ENCODE assay signal across 25 cellular contexts in the genomic region with DNA sequence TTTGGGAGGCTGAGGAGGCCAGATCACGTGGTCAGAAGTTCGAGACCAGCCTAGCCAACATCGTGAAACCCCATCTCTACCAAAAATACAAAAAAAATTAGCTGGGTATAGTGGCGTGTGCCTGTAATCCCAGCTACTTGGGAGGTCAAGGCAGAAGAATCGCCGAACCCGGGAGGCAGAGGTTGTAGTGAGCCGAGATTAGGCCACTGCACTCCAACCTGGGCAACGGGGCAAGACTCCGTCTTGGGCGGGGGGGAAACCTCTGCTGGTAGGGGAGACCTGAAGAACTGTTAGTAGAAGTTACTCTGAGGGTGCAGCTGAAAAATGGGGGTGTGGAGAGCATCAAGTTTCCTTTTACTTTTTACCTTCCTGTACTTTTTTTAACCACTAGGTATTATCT. TPM values are rescaled to one million over a fixed set of nuclear protein-coding genes. Genes with fewer than 3 reads are reported as not detected.
"Had no signal": no experiment of that assay in that cellular context is flagged by ENCODE, and none has a peak within 500 bp of the region (broad histone marks: within the 10 kb centered on the region; RNA-seq: fewer than 3 reads in every experiment).

No MANE protein-coding gene starts in this region.

- H3K9me3 ChIP-seq: esophagus muscularis mucosa, heart right ventricle, tibial nerve, vagina had no signal

- H3K36me3 ChIP-seq: esophagus muscularis mucosa, heart right ventricle, tibial nerve, vagina had no signal

- H3K4me3 Mint-ChIP-seq: activated CD8-positive, alpha-beta memory T cell treated with anti-CD3 and anti-CD28 coated beads, Interleukin-2, amount 10 ng/mL, durations not matched to agents 7 days and 5 days had no signal

- H3K27ac Mint-ChIP-seq: activated CD4-positive, alpha-beta memory T cell treated with anti-CD3 and anti-CD28 coated beads, Interleukin-2, amount 10 ng/mL, durations not matched to agents 7 days and 5 days; activated CD8-positive, alpha-beta memory T cell treated with anti-CD3 and anti-CD28 coated beads, Interleukin-2, amount 10 ng/mL, durations not matched to agents 7 days and 5 days; activated naive CD8-positive, alpha-beta T cell treated with anti-CD3 and anti-CD28 coated beads, Interleukin-2, amount 10 ng/mL, durations not matched to agents 7 days and 5 days; activated T-helper 2 cell treated with anti-CD3 and anti-CD28 coated beads, Interferon-gamma antibody, Interleukin-2, Interleukin-4, amounts not matched to agents 10 μg/mL and 5 μg/mL and 100 μg/mL, durations not matched to agents 14 hours and 24 hours and 36 hours; immature natural killer cell; T-helper 2 cell treated with Interferon-gamma antibody and Interleukin-4, amounts not matched to agents 5 μg/mL and 100 μg/mL, for 36 hours had no signal

- DNase-seq: activated CD4-positive, alpha-beta memory T cell treated with anti-CD3 and anti-CD28 coated beads, Interleukin-2, amount 10 ng/mL, durations not matched to agents 7 days and 5 days; activated CD8-positive, alpha-beta memory T cell treated with anti-CD3 and anti-CD28 coated beads, Interleukin-2, amount 10 ng/mL, durations not matched to agents 7 days and 5 days; activated naive CD4-positive, alpha-beta T cell treated with Interleukin-2 at 50 U/mL for 16 hours; activated naive CD8-positive, alpha-beta T cell treated with anti-CD3 and anti-CD28 coated beads, Interleukin-2, amount 10 ng/mL, durations not matched to agents 7 days and 5 days; anterior cingulate cortex; cerebellar nuclear complex; effector CD4-positive, alpha-beta T cell; heart right ventricle; immature natural killer cell; kidney glomerular epithelial cell; retina; stimulated activated CD4-positive, alpha-beta T cell treated with anti-CD3 and anti-CD28 coated beads, Interleukin-2, amount 100 ng/mL, for 24 hours; stimulated activated naive CD8-positive, alpha-beta T cell treated with anti-CD3 and anti-CD28 coated beads, Interleukin-15, Interleukin-2, amounts not matched to agents 100 U/mL and 50 U/mL, for 24 hours; substantia nigra had no signal

- H3K27me3 ChIP-seq: tibial nerve, vagina had no signal

- ATAC-seq: activated CD8-positive, alpha-beta memory T cell treated with anti-CD3 and anti-CD28 coated beads, Interleukin-2, amount 10 ng/mL, durations not matched to agents 7 days and 5 days; heart right ventricle; stimulated activated naive CD8-positive, alpha-beta T cell treated with anti-CD3 and anti-CD28 coated beads, Interleukin-15, Interleukin-2, amounts not matched to agents 100 U/mL and 50 U/mL, for 24 hours had no signal

- H3K9me3 Mint-ChIP-seq: immature natural killer cell had no signal

RNA-seq across cellular contexts. Expression of a gene that starts 14.9 kb away (rescaled TPM):
- polyA plus RNA-seq: neural cell had no signal

RNA-seq across cellular contexts. Expression of a gene that starts 21.4 kb away (rescaled TPM):
- total RNA-seq: activated CD4-positive, alpha-beta memory T cell treated with anti-CD3 and anti-CD28 coated beads, Interleukin-2, amount 10 ng/mL, durations not matched to agents 7 days and 5 days; activated CD8-positive, alpha-beta memory T cell treated with anti-CD3 and anti-CD28 coated beads, Interleukin-2, amount 10 ng/mL, durations not matched to agents 7 days and 5 days; activated naive CD8-positive, alpha-beta T cell treated with anti-CD3 and anti-CD28 coated beads, Interleukin-2, amount 10 ng/mL, durations not matched to agents 7 days and 5 days; activated T-helper 2 cell treated with anti-CD3 and anti-CD28 coated beads, Interferon-gamma antibody, Interleukin-2, Interleukin-4, amounts not matched to agents 10 μg/mL and 5 μg/mL and 100 μg/mL, durations not matched to agents 14 hours and 24 hours and 36 hours; endothelial cell of umbilical vein; esophagus muscularis mucosa; heart right ventricle; liver; mesenteric fat pad; omental fat pad; posterior vena cava; tibial nerve; vagina had no signal
- polyA plus RNA-seq: endothelial cell of umbilical vein, heart right ventricle, immature natural killer cell, liver, neural cell had no signal
